ENCODE assay signal across 7 cellular contexts in the genomic region with DNA sequence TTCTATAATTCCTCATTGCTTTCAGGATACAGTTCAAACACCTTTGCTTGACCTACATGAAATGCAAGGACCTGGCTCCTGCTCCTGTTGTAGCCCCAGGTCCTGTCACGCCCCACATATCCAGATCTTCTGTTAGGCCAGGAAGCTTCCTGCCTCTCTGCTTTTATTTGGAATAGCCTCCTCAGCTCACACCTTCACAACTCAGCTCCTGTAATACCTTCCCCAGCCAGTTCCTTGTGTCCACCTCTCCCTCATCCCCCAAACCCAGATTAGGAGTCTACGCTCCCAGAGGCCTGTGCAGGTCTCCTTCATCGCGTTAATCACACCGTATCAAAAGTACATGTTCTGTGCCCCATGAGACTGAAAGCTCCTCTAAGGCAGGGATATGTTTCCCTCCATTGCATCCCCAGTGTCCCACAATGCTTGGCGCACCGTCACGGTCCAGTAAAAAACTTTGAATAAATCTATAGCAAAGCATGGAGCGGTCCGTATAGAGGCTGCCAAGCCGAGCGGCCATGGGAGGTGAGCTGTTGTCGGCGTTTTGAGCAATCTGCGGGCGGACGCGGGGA. TPM values are rescaled to one million over a fixed set of nuclear protein-coding genes. Genes with fewer than 3 reads are reported as not detected.
DNase-seq lines count a peak whose midpoint lies in the region; ATAC-seq and TF ChIP-seq lines count a peak whose summit lies in the region.

No MANE protein-coding gene starts in this region.

- peak overlapping the region; percentile 20 to 43 for H3K4me3 ChIP-seq in body of pancreas

- H3K9me3 Mint-ChIP-seq in mesothelial cell of epicardium, result no peaks in the 10 kb centered on the region

- ATAC-seq in GM18870 (IDR thresholded peaks at IDR 0.05; ENCODE audit: unreplicated experiment), result peak; percentile 35
- peak; percentile 30 for ATAC-seq in HG03571 (IDR thresholded peaks at IDR 0.05; ENCODE audit: unreplicated experiment)
- ATAC-seq in body of pancreas, result no peak
- ATAC-seq in HG02981 (IDR thresholded peaks at IDR 0.05; ENCODE audit: unreplicated experiment), result no peak

- H3K27me3 Mint-ChIP-seq in mesothelial cell of epicardium (ENCODE audit: low read depth), result peaks cover 9% of the 10 kb centered on the region

- H3K4me1 Mint-ChIP-seq in mesothelial cell of epicardium, result peaks cover 18% of the 10 kb centered on the region

- H3K27ac Mint-ChIP-seq in mesothelial cell of epicardium, result peak overlapping the region; percentile 94

- WGBS in body of pancreas, 2 donors, result 7 to 14% methylated on average over 11 to 18 of the region's 18 CpGs

- H3K36me3 Mint-ChIP-seq in mesothelial cell of epicardium, result peaks cover 9% of the 10 kb centered on the region

- H3K4me1 ChIP-seq in body of pancreas, result peaks cover 31% of the 10 kb centered on the region

- no peaks in the 10 kb centered on the region for H3K9me3 ChIP-seq in body of pancreas

- DNase-seq in body of pancreas (no peak), mesothelial cell of epicardium (ENCODE audit: low spot score in 2 of 2, unreplicated experiment in 2 of 2) (no peak), SHP77 treated with DMSO at 0.1 percent for 48 hours (lab: John Stamatoyannopoulos, UW) (no peak), COLO829 (ENCODE audit: low spot score) (no peak)

- TF ChIP-seq CTCF in body of pancreas (IDR thresholded peaks at IDR 0.05) (no peak), mesothelial cell of epicardium (IDR thresholded peaks at IDR 0.05; ENCODE audit: unreplicated experiment) (no peak)

- no peak for TF ChIP-seq POLR2A in body of pancreas (IDR thresholded peaks at IDR 0.05)

- intact Hi-C loops in body of pancreas (cut with DNase I), result no loop called here

- no peaks in the 10 kb centered on the region for H3K27me3 ChIP-seq in body of pancreas

- H3K4me3 Mint-ChIP-seq in mesothelial cell of epicardium, result peak overlapping the region; percentile 90

- H3K36me3 ChIP-seq in body of pancreas (replicated peaks in 1 of 2; ENCODE audit: insufficient read depth in 1 of 2, low read depth in 2 of 2), result no peaks in the 10 kb centered on the region

- peak overlapping the region; percentile 74 to 89 (median 81) for H3K27ac ChIP-seq in body of pancreas

RNA-seq across cellular contexts. Expression of a gene that starts 0.4 kb away (rescaled TPM):
- total RNA-seq in body of pancreas (1 to 10 TPM; 1.0 to 3.0 TPM), mesothelial cell of epicardium (0.89 to 1.3 TPM (median 1.1 TPM) in 3 replicates)

RNA-seq across cellular contexts. Expression of a gene that starts 0.6 kb away (rescaled TPM):
- total RNA-seq in body of pancreas (10 to 100 TPM; 15.3 to 16.5 TPM), mesothelial cell of epicardium (26.2 to 29.5 TPM (median 28.4 TPM) in 3 replicates)

RNA-seq across cellular contexts. Expression of a gene that starts 46.6 kb away (rescaled TPM):
- total RNA-seq in body of pancreas (not detected), mesothelial cell of epicardium (not detected in 3 replicates)

Comparison
In these comparisons a context has a peak if more than half of its experiments do, and no peak if none do; other contexts are left out.
1. ATAC-seq: peak in GM18870 (single experiment) and HG03571 (single experiment); none in body of pancreas (single experiment) and HG02981 (single experiment).